ENCODE assay signal across 1 cellular context in genomic region chrX:134773041-134773440, GRCh38.
TF ChIP-seq lines count a peak whose summit lies in the region.

No MANE protein-coding gene starts in this region.

TF ChIP-seq in GM23338, 12 proteins besides CTCF, POLR2A, EP300 and RAD21 (continued from another document):
- no peak for TF ChIP-seq ZNF462 (CRISPR knock-in tag; IDR thresholded peaks at IDR 0.05)
- TF ChIP-seq STAT1 (IDR thresholded peaks at IDR 0.05; ENCODE audit: unreplicated experiment): no peak
- TF ChIP-seq CREB1 (CRISPR knock-in tag; IDR thresholded peaks at IDR 0.05; ENCODE audit: low read depth): no peak
- no peak for TF ChIP-seq ETS1 (IDR thresholded peaks at IDR 0.05)
- TF ChIP-seq EZH2phosphoT487 (IDR thresholded peaks at IDR 0.05; ENCODE audit: unreplicated experiment): no peak
- TF ChIP-seq JUNB (IDR thresholded peaks at IDR 0.05; ENCODE audit: unreplicated experiment): no peak
- no peak for TF ChIP-seq EZH2 (IDR thresholded peaks at IDR 0.05; ENCODE audit: low read depth, unreplicated experiment)
- no peak for TF ChIP-seq REST (IDR thresholded peaks at IDR 0.05; ENCODE audit: unreplicated experiment)
- TF ChIP-seq ZNF114 (CRISPR knock-in tag; IDR thresholded peaks at IDR 0.05): no peak
- no peak for TF ChIP-seq ZNF331 (CRISPR knock-in tag; IDR thresholded peaks at IDR 0.05; ENCODE audit: low read depth)
TF ChIP-seq in GM23338: peak in this region for 0.
